9 cellular contexts compared by ENCODE assay signal in the genomic region with DNA sequence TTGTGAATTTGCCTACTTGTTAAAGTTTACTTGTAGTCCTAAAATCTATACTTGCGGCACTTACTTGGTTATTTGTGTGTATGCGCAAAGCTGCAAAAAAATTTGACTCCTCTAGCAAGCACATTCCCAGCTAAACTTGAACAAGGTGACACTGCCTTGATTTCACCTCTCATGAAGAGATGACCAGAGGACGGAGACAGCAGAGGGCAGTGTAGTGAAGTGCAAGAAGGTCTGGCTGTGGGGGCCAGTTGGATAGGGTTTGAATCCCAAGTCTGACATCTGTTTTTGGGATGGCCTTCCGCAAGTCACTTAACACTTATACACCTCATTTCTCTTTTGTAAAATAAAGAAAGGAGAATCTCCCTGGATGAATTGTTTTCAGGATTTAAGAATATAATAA. TPM values are rescaled to one million over a fixed set of nuclear protein-coding genes. Genes with fewer than 3 reads are reported as not detected.
DNase-seq lines count a peak whose midpoint lies in the region; ATAC-seq and TF ChIP-seq lines count a peak whose summit lies in the region.
"Had no signal": no experiment of that assay in that cellular context is flagged by ENCODE, and none has a peak within 500 bp of the region (broad histone marks: within the 10 kb centered on the region; RNA-seq: fewer than 3 reads in every experiment).

No MANE protein-coding gene starts in this region.

- no peaks in the 10 kb centered on the region for H3K27me3 ChIP-seq in BJ (ENCODE audit: control insufficient read depth, insufficient read depth, low read length)

- H3K36me3 ChIP-seq in BJ (ENCODE audit: control insufficient read depth, insufficient read depth, low read length): no peaks in the 10 kb centered on the region

- POLR2A ChIA-PET in BJ (lab: Charles Lee): no interaction called here

- H3K9me3 ChIP-seq in T-helper 17 cell (ENCODE audit: control insufficient read depth, low read length, poor library complexity, severe bottlenecking): no peaks in the 10 kb centered on the region

- H3K4me3 ChIP-seq in BJ (ENCODE audit: low read depth, low read length): no peak overlapping the region

- H3K27ac Mint-ChIP-seq in T-helper 17 cell: peak overlapping the region; percentile 90
- H3K27ac Mint-ChIP-seq in immature natural killer cell: peak overlapping the region; percentile 82 to 93 (median 92)

- CTCF ChIA-PET in BJ (lab: Yijun Ruan, JAX): interaction anchor here (1.4 kb wide), 1 partner anchor 93 kb away, joined by 3 read pairs; no protein-coding TSS in a partner anchor

- H3K4me1 Mint-ChIP-seq in T-helper 17 cell (peaks cover 47% of the 10 kb centered on the region), immature natural killer cell (peaks cover 70 to 89% of the 10 kb centered on the region in 2 donors)

- H3K27me3 Mint-ChIP-seq in T-helper 17 cell (no peaks in the 10 kb centered on the region), immature natural killer cell (ENCODE audit: low read depth in 3 of 3) (no peaks in the 10 kb centered on the region)

- no peaks in the 10 kb centered on the region for H3K9me3 Mint-ChIP-seq in immature natural killer cell

- ATAC-seq in T-helper 17 cell (no peak), GM18870 (IDR thresholded peaks at IDR 0.05; ENCODE audit: unreplicated experiment) (no peak), GM18858 (IDR thresholded peaks at IDR 0.05; ENCODE audit: unreplicated experiment) (no peak)

- DNase-seq in BJ (ENCODE audit: low read depth): no peak
- no peak for DNase-seq in T-helper 17 cell
- DNase-seq in immature natural killer cell: no peak
- no peak for DNase-seq in stimulated activated CD4-positive, alpha-beta T cell treated with anti-CD3 and anti-CD28 coated beads, Interleukin-4, amount 100 ng/mL, for 1 hour
- DNase-seq in DMS79 treated with DMSO at 0.1 percent for 48 hours (lab: John Stamatoyannopoulos, UW): no peak
- DNase-seq: cortex of kidney had no signal

- H3K36me3 Mint-ChIP-seq in T-helper 17 cell (ENCODE audit: low read depth) (no peaks in the 10 kb centered on the region), immature natural killer cell (no peaks in the 10 kb centered on the region)

- H3K4me3 Mint-ChIP-seq in T-helper 17 cell: peak overlapping the region; percentile 52
- peak overlapping the region; percentile 79 to 92 (median 84) for H3K4me3 Mint-ChIP-seq in immature natural killer cell

- TF ChIP-seq CTCF in BJ (IDR thresholded peaks at IDR 0.05; ENCODE audit: insufficient read depth, low read depth, low read length) (peak; percentile 14; the same call in 1 of the 2 replicates), GM12873 (IDR thresholded peaks at IDR 0.05; ENCODE audit: insufficient read depth, low read depth, low read length, missing control alignments) (peak; percentile 24)

RNA-seq across cellular contexts. Expression of a gene that starts 15.7 kb away (rescaled TPM):
- polyA plus RNA-seq in BJ (2011; rRNA removed) (3.5 and 9.8 TPM in 2 replicates), immature natural killer cell (1 to 10 TPM; 4.1 to 8.6 (median 5.0) TPM)
- 4.9 and 7.0 TPM in 2 replicates for polyA minus RNA-seq in BJ (2011; rRNA and poly(A)+ RNA removed)
- total RNA-seq in T-helper 17 cell: 10 to 100 TPM; 24.1 to 25.4 TPM
